Comparison of ENCODE assay signal across 9 cellular contexts in genomic region chr11:44623716-44624491, GRCh38. TPM values are rescaled to one million over a fixed set of nuclear protein-coding genes. Genes with fewer than 3 reads are reported as not detected.
DNase-seq lines count a peak whose midpoint lies in the region; ATAC-seq, FAIRE-seq and TF ChIP-seq lines count a peak whose summit lies in the region.
"Had no signal": no experiment of that assay in that cellular context is flagged by ENCODE, and none has a peak within 500 bp of the region (broad histone marks: within the 10 kb centered on the region; RNA-seq: fewer than 3 reads in every experiment).

No MANE protein-coding gene starts in this region.

- in situ Hi-C loops in K562 (cut with MboI), result loop anchor here (5.0 kb wide), 1 partner anchor 288 kb away; no protein-coding TSS in a partner anchor

- H3K9me1 ChIP-seq in K562 (ENCODE audit: control insufficient read depth, insufficient read depth, low read length), result peaks cover 6% of the 10 kb centered on the region

- TF ChIP-seq EP300 in K562 (IDR thresholded peaks at IDR 0.05; ENCODE audit: low read length), result no peak

- no peak for TF ChIP-seq RAD21 in K562 (CRISPR knock-in tag; conservative IDR thresholded peaks at IDR 0.05 in 1 of 2, IDR thresholded peaks at IDR 0.05 in 1 of 2)

- BruUV-seq in K562 (replicated peaks; lab: Mats Ljungman, UMichigan), result no TSS peak

- 11% methylated on average over 8 of the region's 8 CpGs for WGBS in K562 (ENCODE audit: insufficient coverage, low coverage, missing lambda C conversion rate)

- no peaks in the 10 kb centered on the region for H3K9me3 Mint-ChIP-seq in neural crest cell

- no peaks in the 10 kb centered on the region for H3K27me3 ChIP-seq in BLaER1
- peaks cover 9 to 34% of the 10 kb centered on the region in 2 experiments; a peak in 3 of 5 replicates for H3K27me3 ChIP-seq in K562 (ENCODE audit: control insufficient read depth in 2 of 2, insufficient read depth in 2 of 2, low read length in 2 of 2)
- H3K27me3 ChIP-seq in MG63, result no peaks in the 10 kb centered on the region

- H3K9ac ChIP-seq in BLaER1 (no peak overlapping the region), K562 (ENCODE audit: insufficient read depth in 1 of 2, low read depth in 2 of 2, low read length in 2 of 2) (no peak overlapping the region)

- no peaks in the 10 kb centered on the region for H3K79me2 ChIP-seq in K562 (ENCODE audit: control insufficient read depth, insufficient read depth, low read length)

- no peak overlapping the region for H3K4me3 Mint-ChIP-seq in neural crest cell

- TF ChIP-seq CTCF in K562 (IDR thresholded peaks at IDR 0.05 in 2 of 3, conservative IDR thresholded peaks at IDR 0.05 in 1 of 3; ENCODE audit: insufficient read depth in 2 of 3, low read depth in 1 of 3, low read length in 3 of 3), result no peak
- no peak for TF ChIP-seq CTCF in neural crest cell (conservative IDR thresholded peaks at IDR 0.05)

- no peak overlapping the region for H3K27ac Mint-ChIP-seq in neural crest cell (ENCODE audit: unreplicated experiment)

- CTCF ChIA-PET in K562 (lab: Yijun Ruan, JAX; ENCODE audit: low intra/inter-chr PET ratio), result no interaction called here

- H3K36me3 ChIP-seq in BLaER1, result no peaks in the 10 kb centered on the region
- no peaks in the 10 kb centered on the region for H3K36me3 ChIP-seq in K562 (ENCODE audit: control insufficient read depth, insufficient read depth, low read length)
- peaks cover 3% of the 10 kb centered on the region; the same call in 1 of the 2 replicates for H3K36me3 ChIP-seq in MG63

- no peaks in the 10 kb centered on the region for H4K20me1 ChIP-seq in BLaER1
- peaks cover 4% of the 10 kb centered on the region; the same call in 1 of the 2 replicates for H4K20me1 ChIP-seq in K562 (replicated peaks; ENCODE audit: control insufficient read depth, insufficient read depth, low read length)

- H3K4me3 ChIP-seq in BLaER1 (0 out of 2 replicates have a peak overlapping the region, but pooled peaks have one; percentile 6), K562 (no peak overlapping the region), MG63 (no peak overlapping the region)

- TF ChIP-seq POLR2A in K562 (conservative IDR thresholded peaks at IDR 0.05), result no peak

- peaks cover 33% of the 10 kb centered on the region for H3K4me1 Mint-ChIP-seq in neural crest cell

- no peak for FAIRE-seq in K562 (lab: Jason Lieb, UNC)

- intact Hi-C loops in K562 (cut with micrococcal nuclease), result loop anchor here (5.0 kb wide), 2 partner anchors 73 to 478 kb away; no protein-coding TSS in a partner anchor

- H3K27me3 Mint-ChIP-seq in neural crest cell (ENCODE audit: low read depth), result no peaks in the 10 kb centered on the region

- ATAC-seq in K562 (no peak), HG02759 (IDR thresholded peaks at IDR 0.05; ENCODE audit: unreplicated experiment) (no peak), HG02981 (IDR thresholded peaks at IDR 0.05; ENCODE audit: unreplicated experiment) (no peak)

- H3K4me1 ChIP-seq in BLaER1, result peaks cover 90% of the 10 kb centered on the region
- H3K4me1 ChIP-seq in K562 (replicated peaks in 1 of 2; ENCODE audit: control insufficient read depth in 2 of 2, insufficient read depth in 2 of 2, low read length in 2 of 2), result peaks cover 0 to 15% of the 10 kb centered on the region in 2 experiments; a peak in 3 of 5 replicates

- DNase-seq in NCI-H1105 (lab: John Stamatoyannopoulos, UW) (peak; percentile 32), K562 (ENCODE audit: extremely low read depth in 1 of 4, low spot score in 3 of 4) (no peak), neural crest cell (ENCODE audit: low read depth, low spot score) (peak; percentile 0), MG63 (no peak)
- DNase-seq in stimulated activated CD4-positive, alpha-beta T cell treated with anti-CD3 and anti-CD28 coated beads, Interleukin-12 subunit alpha, Interleukin-12 subunit beta, amount 100 ng/mL, for 4 hours, result no peak
- DNase-seq: NCI-H1436 treated with DMSO at 0.1 percent for 48 hours had no signal

- H3K36me3 Mint-ChIP-seq in neural crest cell (ENCODE audit: low read depth), result no peaks in the 10 kb centered on the region

- H3K27ac ChIP-seq in BLaER1 (peak overlapping the region; percentile 48), K562 (ENCODE audit: extremely low read depth, low read depth, low read length) (no peak overlapping the region)

- peak overlapping the region; percentile 74 for H3K4me2 ChIP-seq in BLaER1
- no peak overlapping the region for H3K4me2 ChIP-seq in K562 (ENCODE audit: insufficient read depth, low read length)

- H3K9me3 ChIP-seq in BLaER1 (no peaks in the 10 kb centered on the region), K562 (replicated peaks; ENCODE audit: control insufficient read depth, insufficient read depth, low read depth, low read length) (no peaks in the 10 kb centered on the region), MG63 (no peaks in the 10 kb centered on the region)

- H2AFZ ChIP-seq in K562 (ENCODE audit: low read depth, low read length), result no peak overlapping the region

- POLR2A ChIA-PET in K562 (lab: Yijun Ruan, JAX), result interaction anchor here (0.6 kb wide), 2 partner anchors 8 to 445 kb away, joined by 3 read pairs; no protein-coding TSS in a partner anchor

TF ChIP-seq in K562, 482 proteins besides CTCF, POLR2A, EP300 and RAD21:
- TF ChIP-seq EGR1 (conservative IDR thresholded peaks at IDR 0.05), result 0 out of 2 replicates have a peak, but pooled peaks have one; percentile 22
- no peak for TF ChIP-seq SMARCE1 (IDR thresholded peaks at IDR 0.05)
- TF ChIP-seq NFYB (IDR thresholded peaks at IDR 0.05; ENCODE audit: extremely low read depth, insufficient read length), result no peak
- no peak for TF ChIP-seq ZBTB8A (IDR thresholded peaks at IDR 0.05; ENCODE audit: partially characterized antibody)
TF ChIP-seq in K562: peak in this region for 1.

RNA-seq across cellular contexts. Expression of gene CD82, which starts 58.4 kb away (rescaled TPM):
- total RNA-seq in K562 (2011; cell fraction: chromatin; rRNA removed; ENCODE audit: low replicate concordance), result 3.5 and 6.3 TPM in 2 replicates
- 5.3 and 8.8 TPM in 2 replicates for total RNA-seq in K562 (2011; cell fraction: nucleolus; rRNA removed)
- 4.4 and 6.4 TPM in 2 replicates for total RNA-seq in K562 (2011; cell fraction: nucleoplasm; rRNA removed)
- total RNA-seq in K562 (2014; rRNA removed), result 3.9 and 4.7 TPM in 2 replicates
- total RNA-seq in K562 (2014; rRNA removed; fragmentation: Illumina TruSeq; extraction: Trizol), result 1.3 and 2.0 TPM in 2 replicates
- total RNA-seq in K562 (2015; rRNA removed; fragmentation: Illumina TruSeq; extraction: Trizol), result 4.4 and 4.5 TPM in 2 replicates
- total RNA-seq in K562 (2021), result 8.2 and 9.4 TPM in 2 replicates
- 2.8 and 5.9 TPM in 2 replicates for polyA plus RNA-seq in K562 (2011; rRNA removed)
- polyA plus RNA-seq in K562 (2011; cell fraction: cytosol; rRNA removed), result 5.3 and 7.6 TPM in 2 replicates
- polyA plus RNA-seq in K562 (2011; cell fraction: nucleus; rRNA removed), result 1.1 and 2.4 TPM in 2 replicates
- polyA plus RNA-seq in K562 (2012), result 9.2 and 23.4 TPM in 2 replicates
- 3.0 and 3.7 TPM in 2 replicates for polyA plus RNA-seq in K562 (2014; fragmentation: Illumina TruSeq; extraction: Trizol)
- polyA plus RNA-seq in K562 (2014; fragmentation: Nextera tagmentation; extraction: Ambion mirVana), result under 1 TPM; 0.27 to 0.30 TPM
- 4.6 and 5.8 TPM in 2 replicates for polyA plus RNA-seq in K562 (2014; rRNA removed)
- 1.8 and 3.5 TPM in 2 replicates for polyA minus RNA-seq in K562 (2011; rRNA and poly(A)+ RNA removed)
- 2.4 and 4.0 TPM in 2 replicates for polyA minus RNA-seq in K562 (2011; cell fraction: cytosol; rRNA and poly(A)+ RNA removed)
- polyA minus RNA-seq in K562 (2011; cell fraction: nucleus; rRNA and poly(A)+ RNA removed), result 2.3 and 3.4 TPM in 2 replicates
- total RNA-seq in neural crest cell, result 10.3 and 14.1 TPM in 2 replicates
- 34.5 and 61.3 TPM in 2 replicates for total RNA-seq in MG63 (2014; rRNA removed; shearing (Covaris generic); ENCODE audit: low replicate concordance)

Comparison
In these comparisons a context has a peak if more than half of its experiments do, and no peak if none do; other contexts are left out.
1. DNase-seq: peak in NCI-H1105 (single experiment) and neural crest cell (single experiment); none in K562 (0 of 4), stimulated activated CD4-positive, alpha-beta T cell treated with anti-CD3 and anti-CD28 coated beads, Interleukin-12 subunit alpha, Interleukin-12 subunit beta, amount 100 ng/mL, for 4 hours (single experiment) and MG63 (single experiment).